Comparison of ENCODE assay signal across 9 cellular contexts in genomic region chr18:9827856-9828793, GRCh38. TPM values are rescaled to one million over a fixed set of nuclear protein-coding genes. Genes with fewer than 3 reads are reported as not detected.
DNase-seq lines count a peak whose midpoint lies in the region; ATAC-seq, FAIRE-seq and TF ChIP-seq lines count a peak whose summit lies in the region.
"Had no signal": no experiment of that assay in that cellular context is flagged by ENCODE, and none has a peak within 500 bp of the region (broad histone marks: within the 10 kb centered on the region; RNA-seq: fewer than 3 reads in every experiment).

No MANE protein-coding gene starts in this region.

- intact Hi-C loops in Right ventricle myocardium superior (cut with DNase I) (loop anchor here (10.0 kb wide), 1 partner anchor 87 kb away; the partner anchor contains the start of gene VAPA), left ventricle myocardium superior (cut with micrococcal nuclease) (no loop called here)

- no peaks in the 10 kb centered on the region for H3K27me3 Mint-ChIP-seq in astrocyte (ENCODE audit: low read depth, unreplicated experiment)

- no peak overlapping the region for H3K4me3 ChIP-seq in astrocyte (ENCODE audit: insufficient read depth, low read depth, low read length)
- no peak overlapping the region for H3K4me3 ChIP-seq in H7 (ENCODE audit: insufficient read depth, low read depth, low read length)

- peaks cover 3% of the 10 kb centered on the region for H3K9me3 Mint-ChIP-seq in astrocyte (ENCODE audit: unreplicated experiment)

- H2AFZ ChIP-seq in astrocyte (ENCODE audit: low read depth, low read length) = no peak overlapping the region

- DNase-seq in Right ventricle myocardium superior = peak; percentile 66
- no peak for DNase-seq in left ventricle myocardium superior
- DNase-seq in astrocyte (ENCODE audit: low read depth) = peak; percentile 98
- DNase-seq in left lobe of liver (ENCODE audit: low spot score) = no peak
- no peak for DNase-seq in H7
- DNase-seq in NCI-H748 treated with DMSO at 0.1 percent for 48 hours (lab: John Stamatoyannopoulos, UW) = no peak
- no peak for DNase-seq in GM12891 (ENCODE audit: insufficient read length, low spot score)
- DNase-seq: activated CD4-positive, alpha-beta T cell treated with anti-CD3 and anti-CD28 coated beads for 1 hour had no signal

- H3K9me3 ChIP-seq in astrocyte (ENCODE audit: insufficient read depth, low read depth, low read length) = no peaks in the 10 kb centered on the region

- no peak overlapping the region for H3K4me3 Mint-ChIP-seq in astrocyte (ENCODE audit: unreplicated experiment)

- peaks cover 16% of the 10 kb centered on the region for H3K36me3 Mint-ChIP-seq in astrocyte (ENCODE audit: low read depth, unreplicated experiment)

- peak overlapping the region; percentile 67 for H3K9ac ChIP-seq in astrocyte (ENCODE audit: low read length)

- H3K4me1 Mint-ChIP-seq in astrocyte (ENCODE audit: low read depth, unreplicated experiment) = peaks cover 25% of the 10 kb centered on the region

- H3K4me1 ChIP-seq in astrocyte (ENCODE audit: insufficient read depth, low read length) = peaks cover 47% of the 10 kb centered on the region

- no peak for TF ChIP-seq CTCF in astrocyte (IDR thresholded peaks at IDR 0.05; ENCODE audit: insufficient read depth, low read depth, low read length)

- FAIRE-seq in astrocyte (lab: Jason Lieb, UNC) = peak; percentile 49
- no peak for FAIRE-seq in GM12891 (lab: Jason Lieb, UNC)

- peak overlapping the region; percentile 82 for H3K27ac ChIP-seq in astrocyte (ENCODE audit: low read depth, low read length)

- TF ChIP-seq POLR2A in GM12891 (IDR thresholded peaks at IDR 0.05; ENCODE audit: low read depth, low read length) = no peak

- H3K27me3 ChIP-seq in astrocyte (ENCODE audit: insufficient read depth, low read length) (no peaks in the 10 kb centered on the region), H7 (ENCODE audit: control insufficient read depth, insufficient read depth, low read length) (no peaks in the 10 kb centered on the region)

- H3K36me3 ChIP-seq in astrocyte (ENCODE audit: insufficient read depth, low read length) (no peaks in the 10 kb centered on the region), H7 (replicated peaks; ENCODE audit: control insufficient read depth, insufficient read depth, low read length) (no peaks in the 10 kb centered on the region)

- H3K79me2 ChIP-seq in astrocyte (ENCODE audit: insufficient read depth, low read length) = peaks cover 19% of the 10 kb centered on the region

- peak overlapping the region; percentile 74 for H3K27ac Mint-ChIP-seq in astrocyte (ENCODE audit: unreplicated experiment)

- no peak for ATAC-seq in Right ventricle myocardium superior (ENCODE audit: poor library complexity)
- no peak for ATAC-seq in left ventricle myocardium superior
- ATAC-seq in left lobe of liver = peak; percentile 29
- ATAC-seq in HG02981 (IDR thresholded peaks at IDR 0.05; ENCODE audit: unreplicated experiment) = no peak

- peaks cover 4% of the 10 kb centered on the region for H4K20me1 ChIP-seq in astrocyte (ENCODE audit: insufficient read depth, low read length)

- H3K4me2 ChIP-seq in astrocyte (ENCODE audit: low read length) = peak overlapping the region; percentile 79

TF ChIP-seq in GM12891, 5 proteins besides CTCF, POLR2A, EP300 and RAD21:
- no peak for TF ChIP-seq SPI1 (IDR thresholded peaks at IDR 0.05; ENCODE audit: low read depth, low read length)
- TF ChIP-seq POLR2AphosphoS5 (IDR thresholded peaks at IDR 0.05; ENCODE audit: low read depth, low read length) = no peak
- no peak for TF ChIP-seq POU2F2 (IDR thresholded peaks at IDR 0.05; ENCODE audit: low read depth, low read length)
- no peak for TF ChIP-seq TAF1 (IDR thresholded peaks at IDR 0.05; ENCODE audit: low read depth, low read length)
- TF ChIP-seq PAX5 (IDR thresholded peaks at IDR 0.05; ENCODE audit: insufficient read depth, low read length, severe bottlenecking) = no peak
TF ChIP-seq in GM12891: peak in this region for 0.

RNA-seq across cellular contexts. Expression of gene TXNDC2, which starts 57.6 kb away (rescaled TPM):
- total RNA-seq in Right ventricle myocardium superior (not detected), left ventricle myocardium superior (not detected), astrocyte (0.07 TPM in 1 of 2 replicates, not detected in the other), left lobe of liver (not detected)
- total RNA-seq in H7 (2014; rRNA removed; shearing (Covaris generic)) = not detected in 2 replicates
- not detected for polyA plus RNA-seq in GM12891 (2012; ENCODE audit: low read depth, missing spikeins)

Comparison
In these comparisons a context has a peak if more than half of its experiments do, and no peak if none do; other contexts are left out.
1. DNase-seq: peak in Right ventricle myocardium superior (single experiment) and astrocyte (single experiment); none in left ventricle myocardium superior (single experiment), left lobe of liver (single experiment), H7 (single experiment), NCI-H748 treated with DMSO at 0.1 percent for 48 hours (single experiment) and GM12891 (single experiment).